In genomic region chrX:84715315-84715714, GRCh38 we compare ENCODE assay signal across 18 cellular contexts.
"Had no signal": no experiment of that assay in that cellular context is flagged by ENCODE, and none has a peak within 500 bp of the region (broad histone marks: within the 10 kb centered on the region; RNA-seq: fewer than 3 reads in every experiment).

No MANE protein-coding gene starts in this region.

- H3K36me3 Mint-ChIP-seq: activated naive CD8-positive, alpha-beta T cell treated with anti-CD3 and anti-CD28 coated beads for 36 hours; stimulated activated memory B cell treated with anti-CD40 and anti-IgM and Interleukin-4, amounts not matched to agents 10 μg/mL and 1 μg/mL and 100 μg/mL, for 72 hours had no signal

- H3K4me1 ChIP-seq: foreskin keratinocyte, uterus had no signal

- H3K36me3 ChIP-seq: brain microvascular endothelial cell, thyroid gland, uterus had no signal

- ATAC-seq: activated CD4-positive, CD25-positive, alpha-beta regulatory T cell treated with anti-CD3 and anti-CD28 coated beads, Interleukin-2, amount 50 U/mL, for 24 hours; effector memory CD8-positive, alpha-beta T cell; foreskin keratinocyte; stimulated activated memory B cell treated with anti-CD40 and anti-IgM and Interleukin-4, amounts not matched to agents 10 μg/mL and 1 μg/mL and 100 μg/mL, for 72 hours had no signal

- H3K4me3 Mint-ChIP-seq: activated naive CD8-positive, alpha-beta T cell treated with anti-CD3 and anti-CD28 coated beads for 36 hours; effector memory CD8-positive, alpha-beta T cell; nephron; stimulated activated memory B cell treated with anti-CD40 and anti-IgM and Interleukin-4, amounts not matched to agents 10 μg/mL and 1 μg/mL and 100 μg/mL, for 72 hours had no signal

- H3K9me3 Mint-ChIP-seq: activated naive CD8-positive, alpha-beta T cell treated with anti-CD3 and anti-CD28 coated beads for 36 hours; effector memory CD8-positive, alpha-beta T cell; nephron; stimulated activated memory B cell treated with anti-CD40 and anti-IgM and Interleukin-4, amounts not matched to agents 10 μg/mL and 1 μg/mL and 100 μg/mL, for 72 hours had no signal

- H3K4me1 Mint-ChIP-seq: activated naive CD8-positive, alpha-beta T cell treated with anti-CD3 and anti-CD28 coated beads for 36 hours; nephron had no signal

- H3K4me3 ChIP-seq: thyroid gland, uterus had no signal

- H3K9me3 ChIP-seq: thyroid gland, uterus had no signal

- H3K27me3 ChIP-seq: brain microvascular endothelial cell, foreskin keratinocyte, thyroid gland, uterus had no signal

- H3K27me3 Mint-ChIP-seq: activated naive CD8-positive, alpha-beta T cell treated with anti-CD3 and anti-CD28 coated beads for 36 hours; effector memory CD8-positive, alpha-beta T cell; stimulated activated memory B cell treated with anti-CD40 and anti-IgM and Interleukin-4, amounts not matched to agents 10 μg/mL and 1 μg/mL and 100 μg/mL, for 72 hours had no signal

- DNase-seq: activated CD4-positive, alpha-beta T cell treated with anti-CD3 and anti-CD28 coated beads, Interleukin-2, amount 50 U/mL, for 1 hour; activated CD8-positive, alpha-beta memory T cell treated with anti-CD3 and anti-CD28 coated beads for 24 hours; activated naive CD8-positive, alpha-beta T cell treated with anti-CD3 and anti-CD28 coated beads for 36 hours; amygdala; brain microvascular endothelial cell; dermis blood vessel endothelial cell; effector memory CD8-positive, alpha-beta T cell; foreskin keratinocyte; glutamatergic neuron; nucleus accumbens; posterior cingulate gyrus; retina; stimulated activated CD4-positive, alpha-beta T cell treated with anti-CD3 and anti-CD28 coated beads, Interleukin-2, amount 100 ng/mL, for 48 hours; thyroid gland; uterus had no signal

- H3K27ac ChIP-seq: brain microvascular endothelial cell, foreskin keratinocyte, thyroid gland, uterus had no signal

- H3K27ac Mint-ChIP-seq: activated naive CD8-positive, alpha-beta T cell treated with anti-CD3 and anti-CD28 coated beads for 36 hours; effector memory CD8-positive, alpha-beta T cell; nephron; stimulated activated memory B cell treated with anti-CD40 and anti-IgM and Interleukin-4, amounts not matched to agents 10 μg/mL and 1 μg/mL and 100 μg/mL, for 72 hours had no signal
